ENCODE assay signal across 8 cellular contexts in the genomic region with DNA sequence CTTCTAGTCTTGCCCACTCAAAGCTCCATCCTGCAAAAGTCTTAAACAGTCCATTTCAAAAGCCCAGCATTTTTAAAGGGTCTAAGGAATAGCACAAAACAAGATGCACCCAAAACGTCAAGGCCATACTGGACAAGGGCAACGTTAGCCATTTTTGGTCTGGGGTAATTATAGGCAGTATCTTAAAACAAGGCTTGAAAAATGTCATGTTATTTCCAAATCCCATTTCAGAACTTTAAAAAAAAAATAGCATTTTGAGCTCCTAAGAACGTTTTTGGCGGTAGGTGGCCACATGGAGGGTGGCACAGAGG. TPM values are rescaled to one million over a fixed set of nuclear protein-coding genes. Genes with fewer than 3 reads are reported as not detected.
DNase-seq lines count a peak whose midpoint lies in the region; ATAC-seq and TF ChIP-seq lines count a peak whose summit lies in the region.

No MANE protein-coding gene starts in this region.

- ATAC-seq in GM21447 (IDR thresholded peaks at IDR 0.05; ENCODE audit: unreplicated experiment) (peak; percentile 0), GM19467 (IDR thresholded peaks at IDR 0.05; ENCODE audit: unreplicated experiment) (no peak)

- DNase-seq in activated CD4-positive, alpha-beta memory T cell treated with anti-CD3 and anti-CD28 coated beads for 36 hours: no peak
- DNase-seq in NCI-H69 (lab: John Stamatoyannopoulos, UW) (no peak), kidney tubule cell (ENCODE audit: low spot score) (no peak)

- no peaks in the 10 kb centered on the region for H3K27me3 ChIP-seq in thymus (ENCODE audit: control insufficient read depth, insufficient read depth)

- 1% methylated on average over 4 of the region's 4 CpGs for WGBS in thymus

- H3K9me3 ChIP-seq in iPS-18c (ENCODE audit: control insufficient read depth, insufficient read depth, low read length): no peaks in the 10 kb centered on the region
- H3K9me3 ChIP-seq in thymus (ENCODE audit: control insufficient read depth): no peaks in the 10 kb centered on the region

- H3K36me3 ChIP-seq in thymus (ENCODE audit: control insufficient read depth, insufficient read depth): no peaks in the 10 kb centered on the region

- CTCF ChIA-PET in activated CD4-positive, alpha-beta memory T cell treated with anti-CD3 and anti-CD28 coated beads for 36 hours (lab: Charles Lee): interaction anchor here (0.5 to 5.0 kb wide), 12 partner anchors 9 to 599 kb away, joined by 3 to 53 read pairs (median 4); a partner anchor contains a TSS

- peaks cover 25% of the 10 kb centered on the region for H3K36me3 Mint-ChIP-seq in activated CD4-positive, alpha-beta memory T cell treated with anti-CD3 and anti-CD28 coated beads for 36 hours

- peaks cover 28% of the 10 kb centered on the region for H3K4me1 Mint-ChIP-seq in activated CD4-positive, alpha-beta memory T cell treated with anti-CD3 and anti-CD28 coated beads for 36 hours (ENCODE audit: low read depth)

- peaks cover 23% of the 10 kb centered on the region for H3K4me1 ChIP-seq in thymus (ENCODE audit: control insufficient read depth, insufficient read depth, low read length)

- no peaks in the 10 kb centered on the region for H3K27me3 Mint-ChIP-seq in activated CD4-positive, alpha-beta memory T cell treated with anti-CD3 and anti-CD28 coated beads for 36 hours

- H3K4me3 Mint-ChIP-seq in activated CD4-positive, alpha-beta memory T cell treated with anti-CD3 and anti-CD28 coated beads for 36 hours: peak overlapping the region; percentile 90

- intact Hi-C loops in activated CD4-positive, alpha-beta memory T cell treated with anti-CD3 and anti-CD28 coated beads for 36 hours (cut with micrococcal nuclease): loop anchor here (1.0 to 5.0 kb wide), 7 partner anchors 40 to 1042 kb away; a partner anchor contains a TSS

- no peak; the same call in none of the 2 replicates for TF ChIP-seq CTCF in 22Rv1 (IDR thresholded peaks at IDR 0.05)

- peak overlapping the region; percentile 88 for H3K27ac ChIP-seq in 22Rv1
- peak overlapping the region; percentile 90 for H3K27ac ChIP-seq in thymus (ENCODE audit: low read depth)

- POLR2A ChIA-PET in activated CD4-positive, alpha-beta memory T cell treated with anti-CD3 and anti-CD28 coated beads for 36 hours (lab: Charles Lee): interaction anchor here (0.6 to 2.2 kb wide), 6 partner anchors 8 to 459 kb away, joined by 3 to 10 read pairs (median 4); a partner anchor contains a TSS

- no peaks in the 10 kb centered on the region for H3K9me3 Mint-ChIP-seq in activated CD4-positive, alpha-beta memory T cell treated with anti-CD3 and anti-CD28 coated beads for 36 hours

- H3K4me3 ChIP-seq in iPS-18c (ENCODE audit: insufficient read depth, low read depth, low read length) (peak overlapping the region; percentile 50), thymus (ENCODE audit: low read length) (peak overlapping the region; percentile 77)

- H3K27ac Mint-ChIP-seq in activated CD4-positive, alpha-beta memory T cell treated with anti-CD3 and anti-CD28 coated beads for 36 hours: peak overlapping the region; percentile 93

RNA-seq across cellular contexts. Expression of a gene that starts 0.6 kb away (rescaled TPM):
- total RNA-seq in activated CD4-positive, alpha-beta memory T cell treated with anti-CD3 and anti-CD28 coated beads for 36 hours: 10 to 100 TPM; 50.4 to 56.8 TPM
- polyA plus RNA-seq in thymus: 125 TPM

RNA-seq across cellular contexts. Expression of a gene that starts 49.1 kb away (rescaled TPM):
- total RNA-seq in activated CD4-positive, alpha-beta memory T cell treated with anti-CD3 and anti-CD28 coated beads for 36 hours: 10 to 100 TPM; 19.2 to 19.7 TPM
- 13.0 TPM for polyA plus RNA-seq in thymus
